Comparison of ENCODE assay signal across 25 cellular contexts in genomic region chr4:164192844-164193243, GRCh38.
"Had no signal": no experiment of that assay in that cellular context is flagged by ENCODE, and none has a peak within 500 bp of the region (broad histone marks: within the 10 kb centered on the region; RNA-seq: fewer than 3 reads in every experiment).

No MANE protein-coding gene starts in this region.

- H3K4me3 Mint-ChIP-seq: activated CD4-positive, alpha-beta T cell treated with anti-CD3 and anti-CD28 coated beads for 36 hours; activated CD4-positive, alpha-beta T cell treated with anti-CD3 and anti-CD28 coated beads, Interleukin-2, amount 10 ng/mL, durations not matched to agents 7 days and 5 days; activated CD8-positive, alpha-beta T cell treated with anti-CD3 and anti-CD28 coated beads, Interleukin-2, amount 10 ng/mL, durations not matched to agents 7 days and 5 days; activated naive CD4-positive, alpha-beta T cell treated with anti-CD3 and anti-CD28 coated beads, Interleukin-2, amount 50 U/mL, for 24 hours; activated naive CD8-positive, alpha-beta T cell treated with anti-CD3 and anti-CD28 coated beads, Interleukin-2, amount 10 ng/mL, durations not matched to agents 7 days and 5 days; activated T-cell treated with anti-CD3 and anti-CD28 coated beads, Interleukin-2, amount 50 U/mL, for 24 hours; T-helper 1 cell treated with Interleukin-12 subunit alpha and Interleukin-12 subunit beta and Interleukin-4 antibody, amounts not matched to agents 30 μg/mL and 1 μg/mL, for 36 hours; T-helper 2 cell treated with Interferon-gamma antibody and Interleukin-4, amounts not matched to agents 5 μg/mL and 100 μg/mL, for 36 hours had no signal

- H3K27me3 Mint-ChIP-seq: activated CD4-positive, alpha-beta T cell treated with anti-CD3 and anti-CD28 coated beads for 36 hours; activated CD4-positive, alpha-beta T cell treated with anti-CD3 and anti-CD28 coated beads, Interleukin-2, amount 10 ng/mL, durations not matched to agents 7 days and 5 days; activated naive CD4-positive, alpha-beta T cell treated with anti-CD3 and anti-CD28 coated beads, Interleukin-2, amount 50 U/mL, for 24 hours; activated naive CD8-positive, alpha-beta T cell treated with anti-CD3 and anti-CD28 coated beads, Interleukin-2, amount 10 ng/mL, durations not matched to agents 7 days and 5 days; activated T-cell treated with anti-CD3 and anti-CD28 coated beads, Interleukin-2, amount 50 U/mL, for 24 hours had no signal

- H3K36me3 Mint-ChIP-seq: activated naive CD4-positive, alpha-beta T cell treated with anti-CD3 and anti-CD28 coated beads, Interleukin-2, amount 50 U/mL, for 24 hours; activated naive CD8-positive, alpha-beta T cell treated with anti-CD3 and anti-CD28 coated beads, Interleukin-2, amount 10 ng/mL, durations not matched to agents 7 days and 5 days had no signal

- H3K27ac Mint-ChIP-seq: activated CD4-positive, alpha-beta T cell treated with anti-CD3 and anti-CD28 coated beads for 36 hours; activated CD4-positive, alpha-beta T cell treated with anti-CD3 and anti-CD28 coated beads, Interleukin-2, amount 10 ng/mL, durations not matched to agents 7 days and 5 days; activated CD8-positive, alpha-beta T cell treated with anti-CD3 and anti-CD28 coated beads, Interleukin-2, amount 10 ng/mL, durations not matched to agents 7 days and 5 days; activated naive CD4-positive, alpha-beta T cell treated with anti-CD3 and anti-CD28 coated beads, Interleukin-2, amount 50 U/mL, for 24 hours; activated naive CD8-positive, alpha-beta T cell treated with anti-CD3 and anti-CD28 coated beads, Interleukin-2, amount 10 ng/mL, durations not matched to agents 7 days and 5 days; activated T-cell treated with anti-CD3 and anti-CD28 coated beads, Interleukin-2, amount 50 U/mL, for 24 hours; activated T-helper 2 cell treated with anti-CD3 and anti-CD28 coated beads, Interferon-gamma antibody, Interleukin-2, Interleukin-4, amounts not matched to agents 10 μg/mL and 5 μg/mL and 100 μg/mL, durations not matched to agents 14 hours and 24 hours and 36 hours; T-helper 1 cell treated with Interleukin-12 subunit alpha and Interleukin-12 subunit beta and Interleukin-4 antibody, amounts not matched to agents 30 μg/mL and 1 μg/mL, for 36 hours; T-helper 2 cell treated with Interferon-gamma antibody and Interleukin-4, amounts not matched to agents 5 μg/mL and 100 μg/mL, for 36 hours had no signal

- H3K4me1 Mint-ChIP-seq: activated CD4-positive, alpha-beta T cell treated with anti-CD3 and anti-CD28 coated beads for 36 hours; activated CD4-positive, alpha-beta T cell treated with anti-CD3 and anti-CD28 coated beads, Interleukin-2, amount 10 ng/mL, durations not matched to agents 7 days and 5 days; activated naive CD4-positive, alpha-beta T cell treated with anti-CD3 and anti-CD28 coated beads, Interleukin-2, amount 50 U/mL, for 24 hours; activated naive CD8-positive, alpha-beta T cell treated with anti-CD3 and anti-CD28 coated beads, Interleukin-2, amount 10 ng/mL, durations not matched to agents 7 days and 5 days had no signal

- DNase-seq: activated CD4-positive, alpha-beta T cell treated with anti-CD3 and anti-CD28 coated beads for 36 hours; activated CD4-positive, alpha-beta T cell treated with anti-CD3 and anti-CD28 coated beads, Interleukin-2, amount 10 ng/mL, durations not matched to agents 7 days and 5 days; activated CD4-positive, alpha-beta T cell treated with anti-CD3 and anti-CD28 coated beads, Interleukin-2, amount 50 U/mL, for 48 hours; activated CD8-positive, alpha-beta T cell treated with anti-CD3 and anti-CD28 coated beads, Interleukin-2, amount 10 ng/mL, durations not matched to agents 7 days and 5 days; activated gamma-delta T cell; activated naive CD4-positive, alpha-beta T cell treated with Interleukin-2 at 50 U/mL for 16 hours; activated naive CD8-positive, alpha-beta T cell treated with anti-CD3 and anti-CD28 coated beads, Interleukin-2, amount 10 ng/mL, durations not matched to agents 7 days and 5 days; activated T-cell treated with anti-CD3 and anti-CD28 coated beads, Interleukin-2, amount 50 U/mL, for 24 hours; amygdala; body of pancreas; NCI-H1105; NCI-H1436 treated with DMSO at 0.1 percent for 48 hours; NCI-H1694 treated with DMSO at 0.1 percent for 48 hours; NCI-H2029; NCI-H345; NCI-H526; NCI-H748 treated with DMSO at 0.1 percent for 48 hours; PC-9; SHP77; SJCRH30 had no signal

- ATAC-seq: activated CD4-positive, alpha-beta T cell treated with anti-CD3 and anti-CD28 coated beads for 36 hours; activated CD4-positive, CD25-positive, alpha-beta regulatory T cell treated with anti-CD3 and anti-CD28 coated beads, Interleukin-2, amount 50 U/mL, for 24 hours; activated CD8-positive, alpha-beta T cell treated with anti-CD3 and anti-CD28 coated beads, Interleukin-2, amount 10 ng/mL, durations not matched to agents 7 days and 5 days; body of pancreas had no signal

- H3K9me3 Mint-ChIP-seq: activated CD4-positive, alpha-beta T cell treated with anti-CD3 and anti-CD28 coated beads, Interleukin-2, amount 10 ng/mL, durations not matched to agents 7 days and 5 days; activated naive CD4-positive, alpha-beta T cell treated with anti-CD3 and anti-CD28 coated beads, Interleukin-2, amount 50 U/mL, for 24 hours; activated T-helper 2 cell treated with anti-CD3 and anti-CD28 coated beads, Interferon-gamma antibody, Interleukin-2, Interleukin-4, amounts not matched to agents 10 μg/mL and 5 μg/mL and 100 μg/mL, durations not matched to agents 14 hours and 24 hours and 36 hours; T-helper 1 cell treated with Interleukin-12 subunit alpha and Interleukin-12 subunit beta and Interleukin-4 antibody, amounts not matched to agents 30 μg/mL and 1 μg/mL, for 36 hours; T-helper 2 cell treated with Interferon-gamma antibody and Interleukin-4, amounts not matched to agents 5 μg/mL and 100 μg/mL, for 36 hours had no signal
